Comparison of ENCODE assay signal across 8 cellular contexts in genomic region chr2:106511476-106511888, GRCh38. TPM values are rescaled to one million over a fixed set of nuclear protein-coding genes. Genes with fewer than 3 reads are reported as not detected.
DNase-seq lines count a peak whose midpoint lies in the region; ATAC-seq and TF ChIP-seq lines count a peak whose summit lies in the region.
"Not testable (repeated sequence)": the region's sequence is repeated elsewhere in the genome, so short reads cannot be mapped to it uniquely, and the experiment has no call there.

No MANE protein-coding gene starts in this region.

- not testable (repeated sequence) for H3K23ac ChIP-seq in IMR-90 (ENCODE audit: low read depth, low read length)

- BruUV-seq in IMR-90 (replicated peaks; lab: Mats Ljungman, UMichigan) = not testable (repeated sequence)

- H2AK5ac ChIP-seq in IMR-90 (ENCODE audit: low read depth, low read length) = not testable (repeated sequence)

- H4K91ac ChIP-seq in IMR-90 (ENCODE audit: insufficient read depth, low read depth, low read length) = not testable (repeated sequence)

- H3K27me3 Mint-ChIP-seq in dendritic cell treated with granulocyte-macrophage colony-stimulating factor and Interleukin-4, amounts not matched to agents 40 ng/mL and 50 ng/mL, for 4 days = not testable (repeated sequence)

- H3K79me1 ChIP-seq in IMR-90 (ENCODE audit: low read depth in 1 of 2, low read length in 2 of 2) = not testable (repeated sequence)

- H3K4me1 Mint-ChIP-seq in dendritic cell treated with granulocyte-macrophage colony-stimulating factor and Interleukin-4, amounts not matched to agents 40 ng/mL and 50 ng/mL, for 4 days (ENCODE audit: low read depth) = peaks cover 26% of the 10 kb centered on the region

- WGBS in IMR-90 (ENCODE audit: extremely low coverage in 2 of 2, insufficient read length in 1 of 2), 2 experiments = 0% methylated on average over 6 of the region's 14 CpGs; no CpG with 5 or more reads in 1 of the 2 experiments
- WGBS in psoas muscle, 3 donors = 37 to 60% (median 48%) methylated on average over 6 to 11 of the region's 14 CpGs

- H4K8ac ChIP-seq in IMR-90 (ENCODE audit: low read depth in 2 of 2, low read length in 2 of 2) = not testable (repeated sequence)

- not testable (repeated sequence) for H2BK20ac ChIP-seq in IMR-90 (ENCODE audit: low read depth, low read length)

- H3K9ac ChIP-seq in IMR-90 (ENCODE audit: low read depth, low read length) = not testable (repeated sequence)

- TF ChIP-seq POLR2A in IMR-90 (IDR thresholded peaks at IDR 0.05; ENCODE audit: low read depth, low read length) = not testable (repeated sequence)

- H2BK120ac ChIP-seq in IMR-90 (ENCODE audit: low read depth, low read length) = not testable (repeated sequence)

- not testable (repeated sequence) for H4K20me1 ChIP-seq in IMR-90 (ENCODE audit: insufficient read depth, low read length)

- not testable (repeated sequence) for H3K56ac ChIP-seq in IMR-90 (ENCODE audit: extremely low read depth, insufficient read depth, low read length)

- CTCF ChIA-PET in IMR-90 (lab: Yijun Ruan, JAX) = not testable (repeated sequence)

- not testable (repeated sequence) for H2BK15ac ChIP-seq in IMR-90 (ENCODE audit: low read depth, low read length)

- H3K36me3 Mint-ChIP-seq in dendritic cell treated with granulocyte-macrophage colony-stimulating factor and Interleukin-4, amounts not matched to agents 40 ng/mL and 50 ng/mL, for 4 days (ENCODE audit: low read depth) = not testable (repeated sequence)

- POLR2A ChIA-PET in IMR-90 (lab: Charles Lee; ENCODE audit: unreplicated experiment) = not testable (repeated sequence)

- not testable (repeated sequence) for H3K9me3 ChIP-seq in IMR-90 (ENCODE audit: control insufficient read depth, insufficient read depth, low read length); psoas muscle

- not testable (repeated sequence) for H3K14ac ChIP-seq in IMR-90 (replicated peaks; ENCODE audit: low read depth, low read length)

- H2BK5ac ChIP-seq in IMR-90 (ENCODE audit: low read depth, low read length, poor library complexity, severe bottlenecking) = not testable (repeated sequence)

- ATAC-seq in IMR-90 (ENCODE audit: low read depth) (peak; percentile 73), psoas muscle (peak; percentile 65 to 96 (median 89))

- H3K4me3 Mint-ChIP-seq in dendritic cell treated with granulocyte-macrophage colony-stimulating factor and Interleukin-4, amounts not matched to agents 40 ng/mL and 50 ng/mL, for 4 days = peak overlapping the region; percentile 40

- dilution Hi-C loops in IMR-90 (cut with HindIII; ENCODE audit: low sequenced_read_pairs, unreplicated experiment) = not testable (repeated sequence)

- H2AK9ac ChIP-seq in IMR-90 (replicated peaks; ENCODE audit: low read depth, low read length, poor library complexity) = not testable (repeated sequence)

- not testable (repeated sequence) for H4K5ac ChIP-seq in IMR-90 (ENCODE audit: low read depth, low read length)

- intact Hi-C loops in IMR-90 (cut with micrococcal nuclease); dendritic cell treated with granulocyte-macrophage colony-stimulating factor and Interleukin-4, amounts not matched to agents 40 ng/mL and 50 ng/mL, for 4 days (cut with micrococcal nuclease); psoas muscle (cut with DNase I): not testable (repeated sequence)

- not testable (repeated sequence) for H3K27me3 ChIP-seq in IMR-90 (ENCODE audit: control insufficient read depth, insufficient read depth, low read length); psoas muscle (ENCODE audit: insufficient read depth in 3 of 3, low read length in 2 of 3)

- not testable (repeated sequence) for H3K36me3 ChIP-seq in IMR-90 (ENCODE audit: control insufficient read depth, insufficient read depth, low read length); psoas muscle (ENCODE audit: insufficient read depth in 1 of 2, low read depth in 1 of 2)

- H3K4me1 ChIP-seq in IMR-90 (ENCODE audit: control insufficient read depth, insufficient read depth, low read length); psoas muscle: not testable (repeated sequence)

- in situ Hi-C loops in IMR-90 (cut with MboI; ENCODE audit: low sequenced_read_pairs) = not testable (repeated sequence)

- not testable (repeated sequence) for H3K27ac ChIP-seq in IMR-90 (ENCODE audit: insufficient read depth, low read length); psoas muscle

- H2AFZ ChIP-seq in IMR-90 (replicated peaks; ENCODE audit: low read length, poor library complexity) = not testable (repeated sequence)

- TF ChIP-seq CTCF in AG10803 (conservative IDR thresholded peaks at IDR 0.05; ENCODE audit: low read length); IMR-90 (conservative IDR thresholded peaks at IDR 0.05; ENCODE audit: low read depth, low read length); psoas muscle (IDR thresholded peaks at IDR 0.05): not testable (repeated sequence)

- TF ChIP-seq RAD21 in IMR-90 (IDR thresholded peaks at IDR 0.05; ENCODE audit: low read length) = not testable (repeated sequence)

- not testable (repeated sequence) for H3K4ac ChIP-seq in IMR-90 (ENCODE audit: low read depth, low read length)

- DNase-seq in AG10803 (ENCODE audit: low read depth) (peak; percentile 85), IMR-90 (peak; percentile 63), SW 1271 (lab: John Stamatoyannopoulos, UW) (peak; percentile 74 to 75), inferior parietal cortex (ENCODE audit: extremely low spot score) (peak; percentile 55), psoas muscle (peak; percentile 62 to 68)
- DNase-seq in activated effector memory CD4-positive, alpha-beta T cell treated with anti-CD3 and anti-CD28 coated beads, Interleukin-2, amount 50 U/mL, for 16 hours = peak; percentile 74
- DNase-seq in stimulated activated CD8-positive, alpha-beta memory T cell treated with anti-CD3 and anti-CD28 coated beads, Interleukin-7, amount 100 ng/mL, for 4 hours (ENCODE audit: low read depth in 2 of 2) = peak; percentile 60 to 74

- H3K18ac ChIP-seq in IMR-90 (ENCODE audit: low read depth, low read length) = not testable (repeated sequence)

- not testable (repeated sequence) for H3K4me2 ChIP-seq in IMR-90 (ENCODE audit: low read depth, low read length)

- H3K27ac Mint-ChIP-seq in dendritic cell treated with granulocyte-macrophage colony-stimulating factor and Interleukin-4, amounts not matched to agents 40 ng/mL and 50 ng/mL, for 4 days = peak overlapping the region; percentile 89

- H3K9me3 Mint-ChIP-seq in dendritic cell treated with granulocyte-macrophage colony-stimulating factor and Interleukin-4, amounts not matched to agents 40 ng/mL and 50 ng/mL, for 4 days = not testable (repeated sequence)

- not testable (repeated sequence) for H3K4me3 ChIP-seq in AG10803 (ENCODE audit: low read length); IMR-90 (ENCODE audit: insufficient read depth, low read depth, low read length); psoas muscle

- not testable (repeated sequence) for H3K9me1 ChIP-seq in IMR-90 (ENCODE audit: insufficient read depth, low read length)

TF ChIP-seq in IMR-90, 13 proteins besides CTCF, POLR2A, EP300 and RAD21:
- TF ChIP-seq BHLHE40 (IDR thresholded peaks at IDR 0.05; ENCODE audit: low read depth, low read length) (0 out of 2 replicates have a peak, but pooled peaks have one; percentile 6), CEBPB (IDR thresholded peaks at IDR 0.05; ENCODE audit: low read depth, low read length) (0 out of 2 replicates have a peak, but pooled peaks have one; percentile 1)

RNA-seq across cellular contexts. Expression of gene CD8B2, which starts 24.3 kb away (rescaled TPM):
- total RNA-seq in IMR-90 (2012; rRNA removed) = not detected in 2 replicates
- polyA plus RNA-seq in IMR-90 (2012; rRNA removed) = not detected in 2 replicates
- polyA plus RNA-seq in IMR-90 (2012; cell fraction: cytosol; rRNA removed) = not detected in 2 replicates
- polyA plus RNA-seq in IMR-90 (2012; cell fraction: nucleus; rRNA removed; ENCODE audit: low replicate concordance) = not detected in 2 replicates
- total RNA-seq in psoas muscle = not detected
- polyA plus RNA-seq in psoas muscle = under 1 TPM in 1 of 3 donors, not detected in 2; 0.01 TPM

RNA-seq across cellular contexts. Expression of gene RGPD3, which starts 43.3 kb away (rescaled TPM):
- total RNA-seq in IMR-90 (2012; rRNA removed) (0.18 and 0.56 TPM in 2 replicates), psoas muscle (under 1 TPM in 3 of 4 donors, not detected in 1; 0.06 to 0.18 (median 0.13) TPM)
- polyA plus RNA-seq in IMR-90 (2012; rRNA removed) (0.06 and 0.07 TPM in 2 replicates), psoas muscle (under 1 TPM; 0.03 to 0.35 (median 0.09) TPM)
- polyA plus RNA-seq in IMR-90 (2012; cell fraction: cytosol; rRNA removed) = 0.02 TPM in 1 of 2 replicates, not detected in the other
- 0.02 and 0.28 TPM in 2 replicates for polyA plus RNA-seq in IMR-90 (2012; cell fraction: nucleus; rRNA removed; ENCODE audit: low replicate concordance)
